In the genomic region with DNA sequence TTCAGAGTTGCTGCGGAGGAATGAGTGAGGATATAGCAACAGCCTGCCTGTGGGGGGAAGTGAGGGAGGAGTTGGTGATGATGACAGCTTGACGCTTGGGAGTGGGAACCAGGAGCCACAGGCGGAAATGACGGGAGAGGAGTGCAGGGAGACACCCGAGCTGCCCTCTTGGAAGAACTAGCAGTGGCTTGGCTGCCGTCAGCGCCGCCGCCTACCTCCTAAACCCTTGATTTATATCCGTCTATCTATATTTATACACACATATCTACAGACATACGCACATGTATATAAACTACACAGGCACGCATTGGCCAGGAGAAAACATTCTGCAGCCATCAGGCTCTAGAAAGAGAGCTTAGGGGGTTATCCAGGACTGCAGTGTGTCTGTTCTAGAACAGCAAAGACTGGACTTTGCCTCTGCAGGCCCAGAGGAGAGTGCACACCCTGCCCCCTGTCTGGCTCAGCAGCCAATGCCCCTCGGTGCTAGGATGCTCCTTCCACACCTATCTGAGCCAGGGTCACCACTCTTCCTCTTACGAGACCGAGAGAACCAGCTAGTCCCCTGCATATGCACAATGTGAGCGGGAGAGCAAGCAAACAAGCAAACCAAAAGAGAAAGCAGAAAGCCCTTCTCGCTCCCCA, we compare ENCODE assay signal across 9 cellular contexts. TPM values are rescaled to one million over a fixed set of nuclear protein-coding genes. Genes with fewer than 3 reads are reported as not detected.
A peak's percentile ranks its signal among the peaks of the same experiment; 100 is the strongest.
DNase-seq lines count a peak whose midpoint lies in the region; ATAC-seq and TF ChIP-seq lines count a peak whose summit lies in the region.
"Had no signal": no experiment of that assay in that cellular context is flagged by ENCODE, and none has a peak within 500 bp of the region (broad histone marks: within the 10 kb centered on the region; RNA-seq: fewer than 3 reads in every experiment).

No MANE protein-coding gene starts in this region.

- H3K27me3 ChIP-seq in naive thymus-derived CD4-positive, alpha-beta T cell (ENCODE audit: control insufficient read depth in 2 of 2, insufficient read depth in 2 of 2, low read length in 2 of 2), result no peaks in the 10 kb centered on the region

- peak overlapping the region in 1 of 9 donors; percentile 84 for H3K27ac Mint-ChIP-seq in naive thymus-derived CD4-positive, alpha-beta T cell
- H3K27ac Mint-ChIP-seq in activated CD4-positive, alpha-beta memory T cell treated with anti-CD3 and anti-CD28 coated beads, Interleukin-2, amount 10 ng/mL, durations not matched to agents 7 days and 5 days, result no peak overlapping the region

- H3K9me3 Mint-ChIP-seq in naive thymus-derived CD4-positive, alpha-beta T cell, result peaks cover 0 to 1% (median 0%) of the 10 kb centered on the region in 11 donors
- no peaks in the 10 kb centered on the region for H3K9me3 Mint-ChIP-seq in activated CD4-positive, alpha-beta memory T cell treated with anti-CD3 and anti-CD28 coated beads, Interleukin-2, amount 10 ng/mL, durations not matched to agents 7 days and 5 days
- H3K9me3 Mint-ChIP-seq: naive B cell had no signal

- peak; percentile 20 for ATAC-seq in naive thymus-derived CD4-positive, alpha-beta T cell

- peak overlapping the region; percentile 16 for H3K27ac ChIP-seq in epithelial cell of prostate
- H3K27ac ChIP-seq in naive thymus-derived CD4-positive, alpha-beta T cell (ENCODE audit: low read depth, low read length), result no peak overlapping the region

- H3K9me3 ChIP-seq in naive thymus-derived CD4-positive, alpha-beta T cell (ENCODE audit: control insufficient read depth in 2 of 3, low read length in 3 of 3), result no peaks in the 10 kb centered on the region

- H3K36me3 ChIP-seq in naive thymus-derived CD4-positive, alpha-beta T cell (ENCODE audit: control insufficient read depth in 2 of 3, insufficient read depth in 3 of 3, low read length in 3 of 3), result no peaks in the 10 kb centered on the region

- peak overlapping the region; percentile 38 for H3K4me3 ChIP-seq in AG04449 (ENCODE audit: low read depth, low read length)
- no peak overlapping the region for H3K4me3 ChIP-seq in naive thymus-derived CD4-positive, alpha-beta T cell (ENCODE audit: low read length)

- CTCF ChIA-PET in AG04449 (lab: Yijun Ruan, JAX), result interaction anchor here (0.7 to 4.7 kb wide), 14 partner anchors 8 to 136 kb away, joined by 3 to 16 read pairs (median 3); a partner anchor contains a TSS
- CTCF ChIA-PET in naive thymus-derived CD4-positive, alpha-beta T cell (lab: Charles Lee), result no interaction called here
- CTCF ChIA-PET in activated CD4-positive, alpha-beta memory T cell treated with anti-CD3 and anti-CD28 coated beads, Interleukin-2, amount 10 ng/mL, durations not matched to agents 7 days and 5 days (lab: Charles Lee), result interaction anchor here (1.0 kb wide), 1 partner anchor 196 kb away, joined by 3 read pairs; a partner anchor contains a TSS

- POLR2A ChIA-PET in AG04449 (lab: Yijun Ruan, JAX), result interaction anchor here (0.8 to 1.8 kb wide), 3 partner anchors 46 to 201 kb away, joined by 4 to 12 read pairs (median 4); a partner anchor contains a TSS
- POLR2A ChIA-PET in naive thymus-derived CD4-positive, alpha-beta T cell (lab: Charles Lee), result no interaction called here
- POLR2A ChIA-PET in activated CD4-positive, alpha-beta memory T cell treated with anti-CD3 and anti-CD28 coated beads, Interleukin-2, amount 10 ng/mL, durations not matched to agents 7 days and 5 days (lab: Charles Lee), result no interaction called here

- TF ChIP-seq CTCF in AG04449 (IDR thresholded peaks at IDR 0.05; ENCODE audit: insufficient read depth, low read length, missing control alignments), result no peak

- peak overlapping the region in 2 of 10 donors; percentile 34 to 39 for H3K4me3 Mint-ChIP-seq in naive thymus-derived CD4-positive, alpha-beta T cell
- H3K4me3 Mint-ChIP-seq in activated CD4-positive, alpha-beta memory T cell treated with anti-CD3 and anti-CD28 coated beads, Interleukin-2, amount 10 ng/mL, durations not matched to agents 7 days and 5 days, result no peak overlapping the region

- intact Hi-C loops in naive thymus-derived CD4-positive, alpha-beta T cell (cut with micrococcal nuclease), result no loop called here

- H3K4me1 Mint-ChIP-seq in naive thymus-derived CD4-positive, alpha-beta T cell, result peaks cover 3 to 8% (median 5%) of the 10 kb centered on the region in 7 donors
- H3K4me1 Mint-ChIP-seq in activated CD4-positive, alpha-beta memory T cell treated with anti-CD3 and anti-CD28 coated beads, Interleukin-2, amount 10 ng/mL, durations not matched to agents 7 days and 5 days, result no peaks in the 10 kb centered on the region

- no peaks in the 10 kb centered on the region for H3K36me3 Mint-ChIP-seq in naive thymus-derived CD4-positive, alpha-beta T cell
- H3K36me3 Mint-ChIP-seq in activated CD4-positive, alpha-beta memory T cell treated with anti-CD3 and anti-CD28 coated beads, Interleukin-2, amount 10 ng/mL, durations not matched to agents 7 days and 5 days (ENCODE audit: low read depth), result no peaks in the 10 kb centered on the region
- H3K36me3 Mint-ChIP-seq: naive B cell had no signal

- peaks cover 0 to 13% (median 0%) of the 10 kb centered on the region in 5 donors for H3K27me3 Mint-ChIP-seq in naive thymus-derived CD4-positive, alpha-beta T cell
- H3K27me3 Mint-ChIP-seq in activated CD4-positive, alpha-beta memory T cell treated with anti-CD3 and anti-CD28 coated beads, Interleukin-2, amount 10 ng/mL, durations not matched to agents 7 days and 5 days, result no peaks in the 10 kb centered on the region

- DNase-seq in AG04449 (ENCODE audit: low read depth, low spot score) (peak; percentile 92), NCI-H2227 (lab: John Stamatoyannopoulos, UW; ENCODE audit: unreplicated experiment) (peak; percentile 41), epithelial cell of prostate (ENCODE audit: low read depth, low spot score) (no peak), COLO829 (ENCODE audit: low spot score) (no peak), NCI-H226 (no peak)
- DNase-seq in naive thymus-derived CD4-positive, alpha-beta T cell, result no peak
- DNase-seq in activated CD4-positive, alpha-beta memory T cell treated with anti-CD3 and anti-CD28 coated beads, Interleukin-2, amount 10 ng/mL, durations not matched to agents 7 days and 5 days, result no peak
- no peak for DNase-seq in activated naive CD4-positive, alpha-beta T cell treated with Interleukin-2 at 50 U/mL for 16 hours

- no peaks in the 10 kb centered on the region for H3K4me1 ChIP-seq in naive thymus-derived CD4-positive, alpha-beta T cell (ENCODE audit: control insufficient read depth in 2 of 2, insufficient read depth in 2 of 2, low read length in 2 of 2)

RNA-seq across cellular contexts. Expression of a gene that starts 45.3 kb away (rescaled TPM):
- total RNA-seq in naive thymus-derived CD4-positive, alpha-beta T cell, result 10 to 100 TPM in 4 of 5 experiments, 1 to 10 TPM in 1; 9.0 to 17.4 (median 13.3) TPM
- polyA plus RNA-seq in naive thymus-derived CD4-positive, alpha-beta T cell, result 10 to 100 TPM; 24.8 to 40.0 TPM
- 1 to 10 TPM; 5.3 to 5.8 TPM for total RNA-seq in activated CD4-positive, alpha-beta memory T cell treated with anti-CD3 and anti-CD28 coated beads, Interleukin-2, amount 10 ng/mL, durations not matched to agents 7 days and 5 days

RNA-seq across cellular contexts. Expression of a gene that starts 54.8 kb away (rescaled TPM):
- 100 to 1,000 TPM in 3 of 5 experiments, 10 to 100 TPM in 2; 77.9 to 119 (median 106) TPM for total RNA-seq in naive thymus-derived CD4-positive, alpha-beta T cell
- polyA plus RNA-seq in naive thymus-derived CD4-positive, alpha-beta T cell, result 10 to 100 TPM; 31.8 to 44.3 TPM
- total RNA-seq in activated CD4-positive, alpha-beta memory T cell treated with anti-CD3 and anti-CD28 coated beads, Interleukin-2, amount 10 ng/mL, durations not matched to agents 7 days and 5 days, result 10 to 100 TPM; 60.8 to 61.2 TPM

Comparison
In these comparisons a context has a peak if more than half of its experiments do, and no peak if none do; other contexts are left out.
1. DNase-seq: peak in AG04449 (single experiment) and NCI-H2227 (single experiment); none in epithelial cell of prostate (single experiment), naive thymus-derived CD4-positive, alpha-beta T cell (0 of 9), activated CD4-positive, alpha-beta memory T cell treated with anti-CD3 and anti-CD28 coated beads, Interleukin-2, amount 10 ng/mL, durations not matched to agents 7 days and 5 days (single experiment), COLO829 (single experiment), activated naive CD4-positive, alpha-beta T cell treated with Interleukin-2 at 50 U/mL for 16 hours (single experiment) and NCI-H226 (single experiment).